In the genomic region with DNA sequence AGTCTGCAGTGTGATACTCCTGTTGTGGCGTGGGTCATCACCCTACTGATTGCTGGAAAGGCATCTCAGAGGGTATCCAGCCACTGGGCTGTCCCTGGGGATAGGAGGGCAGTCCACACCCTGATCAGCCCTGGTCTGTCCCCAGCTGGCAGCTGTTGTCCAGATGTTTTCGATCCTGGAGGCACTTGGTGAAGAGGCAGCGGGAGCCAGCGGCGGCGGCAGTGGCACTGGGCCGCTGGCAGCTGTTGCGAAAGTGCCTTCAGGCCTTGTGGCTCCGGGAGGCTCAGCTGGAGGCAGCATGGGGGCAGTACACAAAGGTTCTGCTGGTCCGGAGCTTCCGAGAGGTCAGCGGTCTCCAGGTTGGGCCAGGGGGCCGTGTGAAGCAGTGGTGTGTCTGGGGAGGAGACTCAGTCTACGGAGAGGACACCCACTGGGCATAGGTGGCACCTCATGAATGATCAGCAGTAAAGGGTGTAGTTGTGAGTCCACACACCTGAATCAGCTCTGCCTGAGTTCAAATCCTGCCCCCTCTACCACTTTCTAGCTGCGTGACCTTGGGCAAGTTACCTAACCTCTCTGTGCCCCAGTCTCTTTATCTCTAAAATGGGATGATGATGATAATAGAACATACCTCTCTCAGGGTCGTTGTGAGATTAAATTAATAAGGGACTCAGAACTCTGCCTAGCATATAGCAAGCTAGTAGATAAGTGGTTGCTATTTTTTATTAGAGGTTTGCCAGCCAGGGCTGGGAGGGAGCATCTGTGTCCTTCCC, we compare ENCODE assay signal across 3 cellular contexts.
TF ChIP-seq lines count a peak whose summit lies in the region.

No MANE protein-coding gene starts in this region.

TF ChIP-seq in SK-N-SH, 30 proteins besides CTCF, POLR2A, EP300 and RAD21:
- TF ChIP-seq, protein P1, sequence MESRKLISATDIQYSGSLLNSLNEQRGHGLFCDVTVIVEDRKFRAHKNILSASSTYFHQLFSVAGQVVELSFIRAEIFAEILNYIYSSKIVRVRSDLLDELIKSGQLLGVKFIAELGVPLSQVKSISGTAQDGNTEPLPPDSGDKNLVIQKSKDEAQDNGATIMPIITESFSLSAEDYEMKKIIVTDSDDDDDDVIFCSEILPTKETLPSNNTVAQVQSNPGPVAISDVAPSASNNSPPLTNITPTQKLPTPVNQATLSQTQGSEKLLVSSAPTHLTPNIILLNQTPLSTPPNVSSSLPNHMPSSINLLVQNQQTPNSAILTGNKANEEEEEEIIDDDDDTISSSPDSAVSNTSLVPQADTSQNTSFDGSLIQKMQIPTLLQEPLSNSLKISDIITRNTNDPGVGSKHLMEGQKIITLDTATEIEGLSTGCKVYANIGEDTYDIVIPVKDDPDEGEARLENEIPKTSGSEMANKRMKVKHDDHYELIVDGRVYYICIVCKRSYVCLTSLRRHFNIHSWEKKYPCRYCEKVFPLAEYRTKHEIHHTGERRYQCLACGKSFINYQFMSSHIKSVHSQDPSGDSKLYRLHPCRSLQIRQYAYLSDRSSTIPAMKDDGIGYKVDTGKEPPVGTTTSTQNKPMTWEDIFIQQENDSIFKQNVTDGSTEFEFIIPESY (IDR thresholded peaks at IDR 0.05; ENCODE audit: borderline replicate concordance, low read depth) = no peak
- TF ChIP-seq TEAD4 (IDR thresholded peaks at IDR 0.05; ENCODE audit: borderline replicate concordance, insufficient read depth) (no peak), SIN3A (IDR thresholded peaks at IDR 0.05; ENCODE audit: borderline replicate concordance, low read depth, low read length) (no peak), FOSL2 (IDR thresholded peaks at IDR 0.05; ENCODE audit: borderline replicate concordance, low read depth) (no peak), RCOR1 (IDR thresholded peaks at IDR 0.05; ENCODE audit: low read length) (peak; percentile 34; the same call in 1 of the 2 replicates), SMC3 (IDR thresholded peaks at IDR 0.05; ENCODE audit: low read depth, low read length) (no peak)
- TF ChIP-seq, protein P2, sequence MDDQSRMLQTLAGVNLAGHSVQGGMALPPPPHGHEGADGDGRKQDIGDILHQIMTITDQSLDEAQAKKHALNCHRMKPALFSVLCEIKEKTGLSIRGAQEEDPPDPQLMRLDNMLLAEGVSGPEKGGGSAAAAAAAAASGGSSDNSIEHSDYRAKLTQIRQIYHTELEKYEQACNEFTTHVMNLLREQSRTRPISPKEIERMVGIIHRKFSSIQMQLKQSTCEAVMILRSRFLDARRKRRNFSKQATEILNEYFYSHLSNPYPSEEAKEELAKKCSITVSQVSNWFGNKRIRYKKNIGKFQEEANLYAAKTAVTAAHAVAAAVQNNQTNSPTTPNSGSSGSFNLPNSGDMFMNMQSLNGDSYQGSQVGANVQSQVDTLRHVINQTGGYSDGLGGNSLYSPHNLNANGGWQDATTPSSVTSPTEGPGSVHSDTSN (IDR thresholded peaks at IDR 0.05) = no peak
- TF ChIP-seq, protein P3, sequence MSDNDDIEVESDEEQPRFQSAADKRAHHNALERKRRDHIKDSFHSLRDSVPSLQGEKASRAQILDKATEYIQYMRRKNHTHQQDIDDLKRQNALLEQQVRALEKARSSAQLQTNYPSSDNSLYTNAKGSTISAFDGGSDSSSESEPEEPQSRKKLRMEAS (IDR thresholded peaks at IDR 0.05; ENCODE audit: low read depth) = no peak

TF ChIP-seq in SK-N-SH treated with all-trans-retinoic acid at 6 μM for 48 hours, 23 proteins besides CTCF, POLR2A, EP300 and RAD21 (continues in another document):
- TF ChIP-seq TCF4 (CRISPR knock-in tag; IDR thresholded peaks at IDR 0.05; ENCODE audit: borderline replicate concordance) (no peak; the same call in 1 of the 2 replicates), GLIS3 (CRISPR knock-in tag; IDR thresholded peaks at IDR 0.05) (no peak), ZNF70 (CRISPR knock-in tag; IDR thresholded peaks at IDR 0.05) (no peak), OSR1 (CRISPR knock-in tag; IDR thresholded peaks at IDR 0.05) (no peak), CSDC2 (CRISPR knock-in tag; IDR thresholded peaks at IDR 0.05) (no peak), ZFP3 (CRISPR knock-in tag; IDR thresholded peaks at IDR 0.05) (no peak)
- TF ChIP-seq, protein P4, sequence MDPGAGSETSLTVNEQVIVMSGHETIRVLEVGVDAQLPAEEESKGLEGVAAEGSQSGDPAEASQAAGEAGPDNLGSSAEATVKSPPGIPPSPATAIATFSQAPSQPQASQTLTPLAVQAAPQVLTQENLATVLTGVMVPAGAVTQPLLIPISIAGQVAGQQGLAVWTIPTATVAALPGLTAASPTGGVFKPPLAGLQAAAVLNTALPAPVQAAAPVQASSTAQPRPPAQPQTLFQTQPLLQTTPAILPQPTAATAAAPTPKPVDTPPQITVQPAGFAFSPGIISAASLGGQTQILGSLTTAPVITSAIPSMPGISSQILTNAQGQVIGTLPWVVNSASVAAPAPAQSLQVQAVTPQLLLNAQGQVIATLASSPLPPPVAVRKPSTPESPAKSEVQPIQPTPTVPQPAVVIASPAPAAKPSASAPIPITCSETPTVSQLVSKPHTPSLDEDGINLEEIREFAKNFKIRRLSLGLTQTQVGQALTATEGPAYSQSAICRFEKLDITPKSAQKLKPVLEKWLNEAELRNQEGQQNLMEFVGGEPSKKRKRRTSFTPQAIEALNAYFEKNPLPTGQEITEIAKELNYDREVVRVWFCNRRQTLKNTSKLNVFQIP (CRISPR knock-in tag; IDR thresholded peaks at IDR 0.05; ENCODE audit: borderline replicate concordance, low read depth) = no peak
- TF ChIP-seq, protein P5, sequence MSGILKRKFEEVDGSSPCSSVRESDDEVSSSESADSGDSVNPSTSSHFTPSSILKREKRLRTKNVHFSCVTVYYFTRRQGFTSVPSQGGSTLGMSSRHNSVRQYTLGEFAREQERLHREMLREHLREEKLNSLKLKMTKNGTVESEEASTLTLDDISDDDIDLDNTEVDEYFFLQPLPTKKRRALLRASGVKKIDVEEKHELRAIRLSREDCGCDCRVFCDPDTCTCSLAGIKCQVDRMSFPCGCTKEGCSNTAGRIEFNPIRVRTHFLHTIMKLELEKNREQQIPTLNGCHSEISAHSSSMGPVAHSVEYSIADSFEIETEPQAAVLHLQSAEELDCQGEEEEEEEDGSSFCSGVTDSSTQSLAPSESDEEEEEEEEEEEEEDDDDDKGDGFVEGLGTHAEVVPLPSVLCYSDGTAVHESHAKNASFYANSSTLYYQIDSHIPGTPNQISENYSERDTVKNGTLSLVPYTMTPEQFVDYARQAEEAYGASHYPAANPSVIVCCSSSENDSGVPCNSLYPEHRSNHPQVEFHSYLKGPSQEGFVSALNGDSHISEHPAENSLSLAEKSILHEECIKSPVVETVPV (CRISPR knock-in tag; IDR thresholded peaks at IDR 0.05) = no peak
- TF ChIP-seq, protein P6, sequence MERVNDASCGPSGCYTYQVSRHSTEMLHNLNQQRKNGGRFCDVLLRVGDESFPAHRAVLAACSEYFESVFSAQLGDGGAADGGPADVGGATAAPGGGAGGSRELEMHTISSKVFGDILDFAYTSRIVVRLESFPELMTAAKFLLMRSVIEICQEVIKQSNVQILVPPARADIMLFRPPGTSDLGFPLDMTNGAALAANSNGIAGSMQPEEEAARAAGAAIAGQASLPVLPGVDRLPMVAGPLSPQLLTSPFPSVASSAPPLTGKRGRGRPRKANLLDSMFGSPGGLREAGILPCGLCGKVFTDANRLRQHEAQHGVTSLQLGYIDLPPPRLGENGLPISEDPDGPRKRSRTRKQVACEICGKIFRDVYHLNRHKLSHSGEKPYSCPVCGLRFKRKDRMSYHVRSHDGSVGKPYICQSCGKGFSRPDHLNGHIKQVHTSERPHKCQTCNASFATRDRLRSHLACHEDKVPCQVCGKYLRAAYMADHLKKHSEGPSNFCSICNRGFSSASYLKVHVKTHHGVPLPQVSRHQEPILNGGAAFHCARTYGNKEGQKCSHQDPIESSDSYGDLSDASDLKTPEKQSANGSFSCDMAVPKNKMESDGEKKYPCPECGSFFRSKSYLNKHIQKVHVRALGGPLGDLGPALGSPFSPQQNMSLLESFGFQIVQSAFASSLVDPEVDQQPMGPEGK (CRISPR knock-in tag; IDR thresholded peaks at IDR 0.05; ENCODE audit: borderline replicate concordance) = no peak
- TF ChIP-seq, protein P7, sequence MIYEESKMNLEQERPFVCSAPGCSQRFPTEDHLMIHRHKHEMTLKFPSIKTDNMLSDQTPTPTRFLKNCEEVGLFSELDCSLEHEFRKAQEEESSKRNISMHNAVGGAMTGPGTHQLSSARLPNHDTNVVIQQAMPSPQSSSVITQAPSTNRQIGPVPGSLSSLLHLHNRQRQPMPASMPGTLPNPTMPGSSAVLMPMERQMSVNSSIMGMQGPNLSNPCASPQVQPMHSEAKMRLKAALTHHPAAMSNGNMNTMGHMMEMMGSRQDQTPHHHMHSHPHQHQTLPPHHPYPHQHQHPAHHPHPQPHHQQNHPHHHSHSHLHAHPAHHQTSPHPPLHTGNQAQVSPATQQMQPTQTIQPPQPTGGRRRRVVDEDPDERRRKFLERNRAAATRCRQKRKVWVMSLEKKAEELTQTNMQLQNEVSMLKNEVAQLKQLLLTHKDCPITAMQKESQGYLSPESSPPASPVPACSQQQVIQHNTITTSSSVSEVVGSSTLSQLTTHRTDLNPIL (CRISPR knock-in tag; IDR thresholded peaks at IDR 0.05; ENCODE audit: low read depth) = no peak

TF ChIP-seq in HEK293, 187 proteins besides CTCF, POLR2A, EP300 and RAD21:
- TF ChIP-seq ZNF768 (tag by site-specific recombination; IDR thresholded peaks at IDR 0.05) (peak; percentile 89), KLF1 (tag by site-specific recombination; IDR thresholded peaks at IDR 0.05) (no peak)
